ENCODE assay signal across 1 cellular context in the genomic region with DNA sequence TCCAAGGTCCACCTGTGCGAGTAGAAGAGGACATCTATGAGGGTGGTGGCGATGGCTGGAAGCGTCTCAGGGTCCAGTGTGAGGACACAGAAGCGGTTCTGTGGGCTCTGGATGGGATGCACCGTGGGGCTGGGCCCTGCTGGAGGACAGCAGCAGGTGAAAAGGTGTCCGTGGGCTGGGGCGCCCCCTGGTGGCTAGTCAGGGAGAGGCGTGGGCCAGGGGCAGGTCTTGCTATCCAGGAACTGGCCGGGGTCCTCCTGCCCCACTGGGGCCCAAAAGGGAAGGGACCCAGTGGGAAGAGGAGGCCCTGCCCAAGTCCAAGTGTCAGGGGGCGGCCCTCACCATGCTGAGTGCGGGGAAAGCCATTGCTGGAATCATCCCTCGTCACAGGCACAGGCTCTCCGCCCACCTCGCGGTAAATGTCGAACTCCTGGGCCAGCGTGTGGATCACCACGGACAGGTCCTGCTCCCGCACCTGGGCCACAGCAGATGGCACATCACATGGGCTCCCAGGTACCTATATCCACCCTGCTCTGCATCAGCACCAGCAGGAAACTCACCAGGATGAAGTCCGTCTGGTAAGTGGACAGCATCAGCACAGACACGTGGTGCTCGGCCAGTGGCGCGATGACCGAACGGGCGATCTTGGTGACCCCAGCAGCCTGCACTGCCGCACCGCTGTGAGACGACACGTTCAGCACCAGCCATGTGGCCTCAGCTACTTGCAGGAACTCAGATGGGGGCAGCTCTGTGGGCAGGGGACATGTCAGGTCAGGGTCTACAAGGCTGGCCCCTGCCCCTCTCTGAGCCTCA.
TF ChIP-seq lines count a peak whose summit lies in the region.

No MANE protein-coding gene starts in this region.

TF ChIP-seq in HCT116, 20 proteins besides CTCF, POLR2A, EP300 and RAD21 (continued from another document):
- TF ChIP-seq POLR2AphosphoS5 (IDR thresholded peaks at IDR 0.05; ENCODE audit: low read depth, low read length): no peak
- TF ChIP-seq SP1 (IDR thresholded peaks at IDR 0.05; ENCODE audit: low read depth): no peak
- TF ChIP-seq SIN3A (IDR thresholded peaks at IDR 0.05; ENCODE audit: low read depth): no peak
- no peak for TF ChIP-seq ELF1 (IDR thresholded peaks at IDR 0.05; ENCODE audit: borderline replicate concordance, low read depth)
- no peak for TF ChIP-seq CBX3 (IDR thresholded peaks at IDR 0.05; ENCODE audit: low read depth)
